Comparison of ENCODE assay signal across 9 cellular contexts in genomic region chr12:103739546-103739945, GRCh38.
"Had no signal": no experiment of that assay in that cellular context is flagged by ENCODE, and none has a peak within 500 bp of the region (broad histone marks: within the 10 kb centered on the region; RNA-seq: fewer than 3 reads in every experiment).

No MANE protein-coding gene starts in this region.

- H3K27ac ChIP-seq: HL-60 had no signal

- DNase-seq: H9, HCEC 1CT, HFFc6, KG1 had no signal

- H2AFZ ChIP-seq: GM23338 had no signal

- H3K4me2 ChIP-seq: GM23338 had no signal

- ATAC-seq: GM23338, HepG2 had no signal

- FAIRE-seq: H1, H54, HepG2 had no signal

- H3K4me3 ChIP-seq: GM23338 had no signal
